In the genomic region with DNA sequence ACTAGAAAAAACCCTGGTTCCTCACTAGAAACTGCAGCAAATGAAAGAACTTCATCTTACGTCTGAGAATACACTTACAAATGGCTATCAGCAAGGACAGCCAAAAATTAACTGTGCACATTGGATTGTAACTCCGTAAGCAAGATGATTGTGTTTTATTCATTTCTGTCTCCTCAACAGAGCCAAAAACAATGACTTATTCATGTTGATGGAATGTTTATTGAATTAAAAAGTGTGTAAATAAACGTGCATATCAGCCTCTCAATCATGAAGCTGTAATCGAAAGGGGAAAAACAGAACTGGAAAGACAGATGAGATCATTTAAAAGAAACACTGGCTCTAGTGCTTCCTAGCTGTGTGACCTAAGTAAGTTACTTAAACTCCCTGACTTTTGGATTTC, we compare ENCODE assay signal across 1 cellular context.
TF ChIP-seq lines count a peak whose summit lies in the region.

No MANE protein-coding gene starts in this region.

TF ChIP-seq in IMR-90, 13 proteins besides CTCF, POLR2A, EP300 and RAD21 (continued from another document):
- no peak for TF ChIP-seq USF2 (IDR thresholded peaks at IDR 0.05; ENCODE audit: low read depth, low read length)
